Comparison of ENCODE assay signal across 31 cellular contexts in the genomic region with DNA sequence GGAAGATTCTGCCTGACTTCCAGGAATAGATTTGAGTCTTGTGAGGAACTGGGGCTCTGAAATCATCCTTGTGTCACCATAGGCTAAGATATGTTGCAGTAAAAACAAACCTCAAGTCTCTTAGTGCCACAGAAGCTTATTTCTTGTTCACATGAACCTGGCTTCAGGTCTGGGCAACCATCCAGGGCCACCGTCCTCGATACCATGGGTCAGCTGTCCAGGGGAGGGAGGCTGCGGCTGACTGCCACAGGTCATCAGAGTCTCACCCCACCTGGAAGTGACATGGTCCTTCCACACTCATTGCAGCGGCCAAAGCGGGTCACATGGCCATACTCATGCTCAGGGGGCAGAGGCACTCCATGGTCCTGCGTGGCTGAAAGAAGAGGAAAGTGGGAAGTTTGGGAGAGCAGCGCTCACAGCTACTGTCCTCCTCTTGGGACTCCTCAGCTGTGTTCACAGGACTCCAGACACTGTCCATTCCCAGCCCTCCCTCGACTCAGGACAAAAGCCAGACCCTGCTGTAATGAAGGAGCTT.
"Had no signal": no experiment of that assay in that cellular context is flagged by ENCODE, and none has a peak within 500 bp of the region (broad histone marks: within the 10 kb centered on the region; RNA-seq: fewer than 3 reads in every experiment).

No MANE protein-coding gene starts in this region.

- H3K4me3 Mint-ChIP-seq: immature natural killer cell; natural killer cell treated with Interleukin-12 subunit alpha and Interleukin-12 subunit beta and Interleukin-15 and Interleukin-18, amount 100 ng/mL, for 72 hours; neural crest cell; stimulated activated naive B cell treated with anti-CD40 and anti-IgM and Interleukin-4, amounts not matched to agents 10 μg/mL and 1 μg/mL and 100 μg/mL, for 72 hours had no signal

- H3K9me3 Mint-ChIP-seq: natural killer cell treated with Interleukin-12 subunit alpha and Interleukin-12 subunit beta and Interleukin-15 and Interleukin-18, amount 100 ng/mL, for 72 hours; neural crest cell; stimulated activated naive B cell treated with anti-CD40 and anti-IgM and Interleukin-4, amounts not matched to agents 10 μg/mL and 1 μg/mL and 100 μg/mL, for 72 hours had no signal

- DNase-seq: heart left ventricle; hypothalamus; immature natural killer cell; kidney; left colon; left lung; lower lobe of right lung; mammary epithelial cell; mesenchymal stem cell; naive B cell; occipital lobe; ovary; retina; right cardiac atrium; small intestine; stimulated activated CD4-positive, alpha-beta T cell treated with anti-CD3 and anti-CD28 coated beads, Interleukin-1b, Interleukin-23, amount 100 ng/mL, for 48 hours; stimulated activated CD4-positive, alpha-beta T cell treated with anti-CD3 and anti-CD28 coated beads, Interleukin-2, amount 100 ng/mL, for 48 hours; stimulated activated CD4-positive, alpha-beta T cell treated with anti-CD3 and anti-CD28 coated beads, Interleukin-4, amount 100 ng/mL, for 4 hours; stimulated activated CD8-positive, alpha-beta memory T cell treated with anti-CD3 and anti-CD28 coated beads, Interleukin-4, amount 100 ng/mL, for 48 hours; stimulated activated naive B cell treated with anti-CD40 and anti-IgM and Interleukin-4, amounts not matched to agents 10 μg/mL and 1 μg/mL and 100 μg/mL, for 72 hours; stimulated activated naive CD8-positive, alpha-beta T cell treated with anti-CD3 and anti-CD28 coated beads, Interleukin-15, Interleukin-2, amounts not matched to agents 100 U/mL and 50 U/mL, for 24 hours; stomach; testis; tibial artery; trophoblast cell; uterus had no signal

- H3K4me3 ChIP-seq: heart left ventricle, left lung, lower lobe of right lung, ovary, stomach, testis, tibial artery, uterus had no signal

- H3K27me3 ChIP-seq: heart left ventricle, neutrophil, ovary, stomach, testis, uterus had no signal

- H3K36me3 ChIP-seq: heart left ventricle, left lung, lower lobe of right lung, neutrophil, ovary, stomach, tibial artery, uterus had no signal

- ATAC-seq: heart left ventricle; left colon; left lung; natural killer cell treated with Interleukin-12 subunit alpha and Interleukin-12 subunit beta and Interleukin-15 and Interleukin-18, amount 100 ng/mL, for 72 hours; right cardiac atrium; sciatic nerve; stimulated activated naive B cell treated with anti-CD40 and anti-IgM and Interleukin-4, amounts not matched to agents 10 μg/mL and 1 μg/mL and 100 μg/mL, for 72 hours; stimulated activated naive CD8-positive, alpha-beta T cell treated with anti-CD3 and anti-CD28 coated beads, Interleukin-15, Interleukin-2, amounts not matched to agents 100 U/mL and 50 U/mL, for 24 hours had no signal

- H3K36me3 Mint-ChIP-seq: immature natural killer cell; naive B cell; natural killer cell treated with Interleukin-12 subunit alpha and Interleukin-12 subunit beta and Interleukin-15 and Interleukin-18, amount 100 ng/mL, for 72 hours; stimulated activated naive B cell treated with anti-CD40 and anti-IgM and Interleukin-4, amounts not matched to agents 10 μg/mL and 1 μg/mL and 100 μg/mL, for 72 hours had no signal

- H3K4me1 Mint-ChIP-seq: immature natural killer cell; naive B cell; stimulated activated naive B cell treated with anti-CD40 and anti-IgM and Interleukin-4, amounts not matched to agents 10 μg/mL and 1 μg/mL and 100 μg/mL, for 72 hours had no signal

- H3K4me1 ChIP-seq: left lung, lower lobe of right lung, testis, tibial artery, uterus had no signal

- H3K27me3 Mint-ChIP-seq: natural killer cell treated with Interleukin-12 subunit alpha and Interleukin-12 subunit beta and Interleukin-15 and Interleukin-18, amount 100 ng/mL, for 72 hours; stimulated activated naive B cell treated with anti-CD40 and anti-IgM and Interleukin-4, amounts not matched to agents 10 μg/mL and 1 μg/mL and 100 μg/mL, for 72 hours had no signal

- H3K27ac ChIP-seq: left lung, lower lobe of right lung, neutrophil, ovary, testis, tibial artery, uterus had no signal

- H3K9me3 ChIP-seq: heart left ventricle, lower lobe of right lung, neutrophil, ovary, stomach, testis, tibial artery, uterus had no signal

- H3K27ac Mint-ChIP-seq: immature natural killer cell; naive B cell; natural killer cell treated with Interleukin-12 subunit alpha and Interleukin-12 subunit beta and Interleukin-15 and Interleukin-18, amount 100 ng/mL, for 72 hours; progenitor cell of endocrine pancreas; stimulated activated naive B cell treated with anti-CD40 and anti-IgM and Interleukin-4, amounts not matched to agents 10 μg/mL and 1 μg/mL and 100 μg/mL, for 72 hours had no signal
